ENCODE assay signal across 11 cellular contexts in genomic region chr13:98997738-98998641, GRCh38. TPM values are rescaled to one million over a fixed set of nuclear protein-coding genes. Genes with fewer than 3 reads are reported as not detected.
DNase-seq lines count a peak whose midpoint lies in the region; ATAC-seq and TF ChIP-seq lines count a peak whose summit lies in the region.
"Had no signal": no experiment of that assay in that cellular context is flagged by ENCODE, and none has a peak within 500 bp of the region (broad histone marks: within the 10 kb centered on the region; RNA-seq: fewer than 3 reads in every experiment).

No MANE protein-coding gene starts in this region.

- H3K9me3 ChIP-seq in RWPE2 (ENCODE audit: severe bottlenecking), result no peaks in the 10 kb centered on the region
- H3K9me3 ChIP-seq: thoracic aorta had no signal

- peak; percentile 90 for ATAC-seq in RWPE2 (ENCODE audit: low read depth)
- ATAC-seq in foreskin keratinocyte, result peak; percentile 96
- ATAC-seq in GM19455 (IDR thresholded peaks at IDR 0.05; ENCODE audit: unreplicated experiment), result no peak
- ATAC-seq in omental fat pad (ENCODE audit: low FRiP score), result no peak
- ATAC-seq in GM21526 (IDR thresholded peaks at IDR 0.05; ENCODE audit: low FRiP score, unreplicated experiment), result no peak

- H3K4me1 ChIP-seq in RWPE2 (ENCODE audit: insufficient read depth, poor library complexity, severe bottlenecking) (peaks cover 37% of the 10 kb centered on the region), foreskin keratinocyte (peaks cover 49% of the 10 kb centered on the region)

- no peak overlapping the region for H3K4me3 ChIP-seq in RWPE2 (ENCODE audit: severe bottlenecking)
- H3K4me3 ChIP-seq: thoracic aorta had no signal

- H3K36me3 ChIP-seq in RWPE2 (ENCODE audit: low read depth), result no peaks in the 10 kb centered on the region
- H3K36me3 ChIP-seq: thoracic aorta had no signal

- DNase-seq in A172 (ENCODE audit: low spot score) (peak; percentile 89), Daoy (ENCODE audit: low read depth) (peak; percentile 68), RWPE2 (ENCODE audit: low spot score) (peak; percentile 81), foreskin keratinocyte (peak; percentile 92 to 94), omental fat pad (ENCODE audit: low spot score) (no peak)
- no peak for DNase-seq in activated CD4-positive, CD25-positive, alpha-beta regulatory T cell treated with anti-CD3 and anti-CD28 coated beads, Interleukin-2, amount 50 U/mL, for 72 hours
- DNase-seq: NCI-H2029, posterior cingulate gyrus had no signal

- H3K27me3 ChIP-seq in RWPE2 (ENCODE audit: insufficient read depth, poor library complexity, severe bottlenecking), result no peaks in the 10 kb centered on the region
- H3K27me3 ChIP-seq in foreskin keratinocyte, result no peaks in the 10 kb centered on the region

- TF ChIP-seq CTCF in RWPE2 (IDR thresholded peaks at IDR 0.05; ENCODE audit: poor library complexity, severe bottlenecking) (no peak), foreskin keratinocyte (conservative IDR thresholded peaks at IDR 0.05) (no peak), omental fat pad (IDR thresholded peaks at IDR 0.05) (no peak)

- H3K27ac ChIP-seq in RWPE2 (ENCODE audit: poor library complexity, severe bottlenecking), result peak overlapping the region; percentile 92
- H3K27ac ChIP-seq in foreskin keratinocyte, result peak overlapping the region; percentile 77
- H3K27ac ChIP-seq: thoracic aorta had no signal

RNA-seq across cellular contexts. Expression of gene DOCK9, which starts 20.1 kb away (rescaled TPM):
- total RNA-seq in A172 (2014; rRNA removed; shearing (Covaris generic)), result 51.0 and 153 TPM in 2 replicates
- 25.0 and 28.0 TPM in 2 replicates for total RNA-seq in Daoy (2014; rRNA removed; shearing (Covaris generic))
- total RNA-seq in foreskin keratinocyte (160 and 175 TPM in 2 replicates), omental fat pad (100 to 1,000 TPM in 3 of 4 donors, 10 to 100 TPM in 1; 94.4 to 364 (median 145) TPM)
- polyA plus RNA-seq in foreskin keratinocyte, result 29.6 and 32.6 TPM in 2 replicates

Comparison
In these comparisons a context has a peak if more than half of its experiments do, and no peak if none do; other contexts are left out.
1. DNase-seq: peak in A172 (single experiment), Daoy (single experiment), RWPE2 (single experiment) and foreskin keratinocyte (2 of 2); none in omental fat pad (single experiment) and activated CD4-positive, CD25-positive, alpha-beta regulatory T cell treated with anti-CD3 and anti-CD28 coated beads, Interleukin-2, amount 50 U/mL, for 72 hours (single experiment).
2. ATAC-seq: peak in RWPE2 (single experiment) and foreskin keratinocyte (single experiment); none in GM19455 (single experiment), omental fat pad (single experiment) and GM21526 (single experiment).